Comparison of ENCODE assay signal across 19 cellular contexts in genomic region chr19:41811036-41811435, GRCh38. TPM values are rescaled to one million over a fixed set of nuclear protein-coding genes. Genes with fewer than 3 reads are reported as not detected.
DNase-seq lines count a peak whose midpoint lies in the region; ATAC-seq, FAIRE-seq and TF ChIP-seq lines count a peak whose summit lies in the region.
"Had no signal": no experiment of that assay in that cellular context is flagged by ENCODE, and none has a peak within 500 bp of the region (broad histone marks: within the 10 kb centered on the region; RNA-seq: fewer than 3 reads in every experiment).

No MANE protein-coding gene starts in this region.

- H3K4me2 ChIP-seq in OCI-LY3 (ENCODE audit: low read length) = peak overlapping the region; percentile 46
- no peak overlapping the region for H3K4me2 ChIP-seq in neural progenitor cell
- H3K4me2 ChIP-seq: hepatocyte had no signal

- intact Hi-C loops in left cardiac atrium (cut with DNase I) = no loop called here

- FAIRE-seq in GM12891 (lab: Jason Lieb, UNC) = no peak

- H3K4me1 ChIP-seq in OCI-LY3 (ENCODE audit: low read length) (peaks cover 13% of the 10 kb centered on the region), neural progenitor cell (no peaks in the 10 kb centered on the region), BE2C (no peaks in the 10 kb centered on the region)
- H3K4me1 ChIP-seq: body of pancreas had no signal

- H3K4me3 ChIP-seq in OCI-LY3 (ENCODE audit: low read length) = no peak overlapping the region
- H3K4me3 ChIP-seq in neural progenitor cell = no peak overlapping the region
- no peak overlapping the region for H3K4me3 ChIP-seq in BE2C (ENCODE audit: low read depth, low read length)
- H3K4me3 ChIP-seq: body of pancreas, esophagus muscularis mucosa, hepatocyte had no signal

- H3K27me3 Mint-ChIP-seq in neural progenitor cell (ENCODE audit: insufficient read depth, low read depth) = peaks cover 16% of the 10 kb centered on the region

- peak; percentile 64 to 65 for ATAC-seq in left cardiac atrium
- no peak for ATAC-seq in GM21381 (IDR thresholded peaks at IDR 0.05; ENCODE audit: unreplicated experiment)
- ATAC-seq: body of pancreas, T-helper 17 cell had no signal

- no peaks in the 10 kb centered on the region for H4K20me1 ChIP-seq in OCI-LY3 (ENCODE audit: insufficient read depth, low read length)
- no peaks in the 10 kb centered on the region for H4K20me1 ChIP-seq in neural progenitor cell (ENCODE audit: low read depth)

- H3K27ac Mint-ChIP-seq in neural progenitor cell = no peak overlapping the region
- H3K27ac Mint-ChIP-seq: T-helper 17 cell had no signal

- H3K36me3 ChIP-seq in OCI-LY3 (replicated peaks; ENCODE audit: low read depth, low read length) (no peaks in the 10 kb centered on the region), neural progenitor cell (no peaks in the 10 kb centered on the region), BE2C (no peaks in the 10 kb centered on the region)
- H3K36me3 ChIP-seq: esophagus muscularis mucosa had no signal

- TF ChIP-seq CTCF in OCI-LY3 (IDR thresholded peaks at IDR 0.05; ENCODE audit: low read depth, low read length) (no peak), neural progenitor cell (IDR thresholded peaks at IDR 0.05) (no peak), BE2C (IDR thresholded peaks at IDR 0.05; ENCODE audit: low read depth, low read length) (no peak)

- H3K79me2 ChIP-seq in OCI-LY3 (ENCODE audit: low read length) = no peaks in the 10 kb centered on the region
- no peaks in the 10 kb centered on the region for H3K79me2 ChIP-seq in neural progenitor cell (ENCODE audit: low read depth)
- H3K79me2 ChIP-seq: hepatocyte had no signal

- H3K4me1 Mint-ChIP-seq in neural progenitor cell = no peaks in the 10 kb centered on the region

- 0 out of 2 replicates have a peak, but pooled peaks cover 2% of the 10 kb centered on the region for H3K27me3 ChIP-seq in OCI-LY3 (ENCODE audit: low read depth, low read length)
- H3K27me3 ChIP-seq in neural progenitor cell = no peaks in the 10 kb centered on the region
- H3K27me3 ChIP-seq in BE2C = peaks cover 28% of the 10 kb centered on the region
- H3K27me3 ChIP-seq: body of pancreas, hepatocyte had no signal

- no peak for TF ChIP-seq POLR2A in GM12891 (IDR thresholded peaks at IDR 0.05; ENCODE audit: low read depth, low read length)

- H3K27ac ChIP-seq in OCI-LY3 (ENCODE audit: low read length) (no peak overlapping the region), neural progenitor cell (no peak overlapping the region)
- H3K27ac ChIP-seq: body of pancreas, hepatocyte, RWPE1 had no signal

- DNase-seq in GM12891 (ENCODE audit: insufficient read length, low spot score) (no peak), left cardiac atrium (no peak), pons (ENCODE audit: low spot score) (peak; percentile 54), neural progenitor cell (ENCODE audit: low spot score) (no peak), BE2C (no peak), AG08395 (ENCODE audit: low spot score) (no peak)
- DNase-seq: activated CD4-positive, alpha-beta T cell treated with anti-CD3 and anti-CD28 coated beads for 4 hours; activated naive CD4-positive, alpha-beta T cell treated with anti-CD3 and anti-CD28 coated beads, Interleukin-2, amount 50 U/mL, for 16 hours; NCI-H1694 treated with DMSO at 0.1 percent for 48 hours; NCI-H510A treated with DMSO at 0.1 percent for 48 hours; T-helper 17 cell had no signal

- no peak overlapping the region; the same call in 1 of the 2 replicates for H3K9ac ChIP-seq in OCI-LY3 (ENCODE audit: low read length)
- no peak overlapping the region for H3K9ac ChIP-seq in neural progenitor cell

- H2AFZ ChIP-seq in OCI-LY3 (ENCODE audit: low read depth, low read length) (peak overlapping the region; percentile 43; the same call in 1 of the 2 replicates), neural progenitor cell (replicated peaks) (no peak overlapping the region)
- H2AFZ ChIP-seq: hepatocyte had no signal

- no peaks in the 10 kb centered on the region for H3K9me3 Mint-ChIP-seq in neural progenitor cell

- no peak overlapping the region for H3K4me3 Mint-ChIP-seq in neural progenitor cell
- H3K4me3 Mint-ChIP-seq: T-helper 17 cell had no signal

- H3K36me3 Mint-ChIP-seq in neural progenitor cell = no peaks in the 10 kb centered on the region

- H3K9me3 ChIP-seq in OCI-LY3 (ENCODE audit: insufficient read depth, low read length) (no peaks in the 10 kb centered on the region), neural progenitor cell (ENCODE audit: low read depth) (no peaks in the 10 kb centered on the region), BE2C (no peaks in the 10 kb centered on the region)
- H3K9me3 ChIP-seq: body of pancreas, esophagus muscularis mucosa had no signal

- H3F3A ChIP-seq in neural progenitor cell (ENCODE audit: low read depth) = no peaks in the 10 kb centered on the region

TF ChIP-seq in GM12891, 5 proteins besides CTCF, POLR2A, EP300 and RAD21:
- TF ChIP-seq PAX5 (IDR thresholded peaks at IDR 0.05; ENCODE audit: insufficient read depth, low read length, severe bottlenecking) (no peak), SPI1 (IDR thresholded peaks at IDR 0.05; ENCODE audit: low read depth, low read length) (peak; percentile 89)

RNA-seq across cellular contexts. Expression of gene CEACAM3, which starts 14.6 kb away (rescaled TPM):
- 0.18 TPM for polyA plus RNA-seq in GM12891 (2012; ENCODE audit: low read depth, missing spikeins)
- total RNA-seq in left cardiac atrium (under 1 TPM; 0.29 to 0.60 TPM), neural progenitor cell (ENCODE audit: low replicate concordance) (not detected in 2 replicates)
- polyA plus RNA-seq in BE2C (2012; ENCODE audit: insufficient read depth, insufficient read length, low read depth) = not detected
- total RNA-seq: body of pancreas, hepatocyte, kidney epithelial cell had no signal
- polyA plus RNA-seq: hepatocyte had no signal

RNA-seq across cellular contexts. Expression of gene LYPD4, which starts 33.4 kb away (rescaled TPM):
- polyA plus RNA-seq in GM12891 (2012; ENCODE audit: low read depth, missing spikeins) = not detected
- total RNA-seq in left cardiac atrium (not detected), neural progenitor cell (ENCODE audit: low replicate concordance) (not detected in 2 replicates)
- not detected for polyA plus RNA-seq in BE2C (2012; ENCODE audit: insufficient read depth, insufficient read length, low read depth)
- total RNA-seq: body of pancreas, esophagus muscularis mucosa, hepatocyte, kidney epithelial cell, T-helper 17 cell, temporal lobe had no signal
- polyA plus RNA-seq: hepatocyte had no signal

RNA-seq across cellular contexts. Expression of gene DMRTC2, which starts 33.8 kb away (rescaled TPM):
- polyA plus RNA-seq in GM12891 (2012; ENCODE audit: low read depth, missing spikeins) = not detected
- total RNA-seq in left cardiac atrium (not detected), neural progenitor cell (ENCODE audit: low replicate concordance) (not detected in 2 replicates)
- not detected for polyA plus RNA-seq in BE2C (2012; ENCODE audit: insufficient read depth, insufficient read length, low read depth)
- total RNA-seq: body of pancreas, esophagus muscularis mucosa, hepatocyte, kidney epithelial cell, T-helper 17 cell, temporal lobe had no signal
- polyA plus RNA-seq: hepatocyte had no signal

RNA-seq across cellular contexts. Expression of gene RPS19, which starts 49.0 kb away (rescaled TPM):
- polyA plus RNA-seq in GM12891 (2012; ENCODE audit: low read depth, missing spikeins) = 7,698 TPM
- 100 to 1,000 TPM; 811 to 841 TPM for total RNA-seq in left cardiac atrium
- total RNA-seq in neural progenitor cell (ENCODE audit: low replicate concordance) = 1,422 and 2,398 TPM in 2 replicates
- polyA plus RNA-seq in BE2C (2012; ENCODE audit: insufficient read depth, insufficient read length, low read depth) = 1,584 TPM

RNA-seq across cellular contexts. Expression of gene CEACAM6, which starts 55.7 kb away (rescaled TPM):
- polyA plus RNA-seq in GM12891 (2012; ENCODE audit: low read depth, missing spikeins) = not detected
- total RNA-seq in left cardiac atrium (under 1 TPM in 1 of 2 donors, not detected in 1; 0.08 TPM), neural progenitor cell (ENCODE audit: low replicate concordance) (not detected in 2 replicates)
- polyA plus RNA-seq in BE2C (2012; ENCODE audit: insufficient read depth, insufficient read length, low read depth) = not detected
- total RNA-seq: T-helper 17 cell had no signal
